26 cellular contexts compared by ENCODE assay signal in the genomic region with DNA sequence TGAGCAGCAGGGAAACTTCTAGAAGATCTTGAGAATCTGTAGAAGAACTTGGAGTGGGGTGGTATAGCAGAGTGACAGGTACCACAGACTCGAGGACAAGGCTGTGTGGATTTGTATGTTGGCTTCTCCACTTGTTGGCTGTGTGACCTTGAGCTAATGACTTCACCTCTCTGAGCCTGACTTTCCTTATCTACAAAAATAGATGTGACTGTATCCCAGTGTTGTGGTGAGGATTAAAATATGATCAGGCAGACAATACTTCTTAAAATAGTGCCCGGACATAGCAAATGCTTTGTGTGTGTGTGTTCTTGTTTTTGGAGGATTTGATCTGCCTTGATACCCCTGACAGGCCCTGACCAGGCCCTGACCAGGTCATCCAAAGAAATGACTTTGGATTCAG. TPM values are rescaled to one million over a fixed set of nuclear protein-coding genes. Genes with fewer than 3 reads are reported as not detected.
DNase-seq lines count a peak whose midpoint lies in the region; ATAC-seq, FAIRE-seq and TF ChIP-seq lines count a peak whose summit lies in the region.
"Had no signal": no experiment of that assay in that cellular context is flagged by ENCODE, and none has a peak within 500 bp of the region (broad histone marks: within the 10 kb centered on the region; RNA-seq: fewer than 3 reads in every experiment).

No MANE protein-coding gene starts in this region.

- intact Hi-C loops in left ventricle myocardium superior (cut with micrococcal nuclease) = no loop called here
- intact Hi-C loops in left ventricle myocardium inferior (cut with micrococcal nuclease) = no loop called here
- intact Hi-C loops in psoas muscle (cut with DNase I) = no loop called here

- H3K4me1 ChIP-seq in left ventricle myocardium inferior = no peaks in the 10 kb centered on the region
- no peaks in the 10 kb centered on the region for H3K4me1 ChIP-seq in psoas muscle
- H3K4me1 ChIP-seq: A549 had no signal

- TF ChIP-seq CTCF in left ventricle myocardium inferior (IDR thresholded peaks at IDR 0.05; ENCODE audit: borderline replicate concordance) = no peak
- TF ChIP-seq CTCF in psoas muscle (IDR thresholded peaks at IDR 0.05) = no peak

- no peak overlapping the region for H3K27ac ChIP-seq in left ventricle myocardium inferior (replicated peaks)
- H3K27ac ChIP-seq in psoas muscle = peak overlapping the region; percentile 34
- H3K27ac ChIP-seq: 22Rv1; A549; BLaER1 treated with 17β-estradiol and CSF1 and Interleukin-3, amounts not matched to agents 10 nM and 100 nM had no signal

- H3K9me3 ChIP-seq in left ventricle myocardium inferior (replicated peaks) (no peaks in the 10 kb centered on the region), psoas muscle (no peaks in the 10 kb centered on the region)
- H3K9me3 ChIP-seq: A549; BE2C; BLaER1 treated with 17β-estradiol and CSF1 and Interleukin-3, amounts not matched to agents 10 nM and 100 nM; HAP-1 had no signal

- 51 to 66% (median 55%) methylated on average over 2 of the region's 2 CpGs for WGBS in psoas muscle, 3 donors

- H3K27me3 ChIP-seq in left ventricle myocardium inferior (ENCODE audit: low read depth) (peaks cover 10% of the 10 kb centered on the region), psoas muscle (ENCODE audit: insufficient read depth in 3 of 3, low read length in 2 of 3) (no peaks in the 10 kb centered on the region)
- H3K27me3 ChIP-seq: BE2C; BLaER1 treated with 17β-estradiol and CSF1 and Interleukin-3, amounts not matched to agents 10 nM and 100 nM had no signal

- peak; percentile 88 for FAIRE-seq in urothelium cell line (lab: Jason Lieb, UNC)
- FAIRE-seq: A549, D721Med, GM12878, GM19239, H54 had no signal

- H3K36me3 ChIP-seq in left ventricle myocardium inferior (peaks cover 65% of the 10 kb centered on the region), psoas muscle (ENCODE audit: insufficient read depth in 1 of 2, low read depth in 1 of 2) (peaks cover 0 to 100% of the 10 kb centered on the region in 2 donors)
- H3K36me3 ChIP-seq: BE2C; BLaER1 treated with 17β-estradiol and CSF1 and Interleukin-3, amounts not matched to agents 10 nM and 100 nM; HAP-1 had no signal

- H3K4me3 ChIP-seq in left ventricle myocardium inferior (no peak overlapping the region), psoas muscle (no peak overlapping the region)
- H3K4me3 ChIP-seq: A549; BLaER1 treated with 17β-estradiol and CSF1 and Interleukin-3, amounts not matched to agents 10 nM and 100 nM; GM12878; HAP-1 had no signal

- DNase-seq in left ventricle myocardium superior (no peak), left ventricle myocardium inferior (no peak), psoas muscle (no peak), urothelium cell line (ENCODE audit: low spot score) (no peak), HUDEP-2 (lab: John Stamatoyannopoulos, UW; ENCODE audit: unreplicated experiment in 76 of 76) (no peak)
- DNase-seq: ACHN; AML-193; BE2C; CD4-positive, alpha-beta T cell; CD8-positive, alpha-beta memory T cell; DMS 273 treated with DMSO at 0.1 percent for 48 hours; DMS79; EL; GDM1; GOT3; HFFc6 had no signal

- peak; percentile 3 for ATAC-seq in left ventricle myocardium superior
- peak; percentile 45 to 68 (median 52) for ATAC-seq in psoas muscle
- no peak for ATAC-seq in GM19452 (IDR thresholded peaks at IDR 0.05; ENCODE audit: unreplicated experiment)
- ATAC-seq: A549, GM12878 had no signal

RNA-seq across cellular contexts. Expression of a gene that starts 40.8 kb away (rescaled TPM):
- total RNA-seq in left ventricle myocardium superior (138 TPM), left ventricle myocardium inferior (163 TPM), psoas muscle (100 to 1,000 TPM; 273 to 434 (median 349) TPM)
- polyA plus RNA-seq in psoas muscle = 100 to 1,000 TPM in 2 of 3 donors, 10 to 100 TPM in 1; 79.3 to 224 (median 109) TPM
- polyA plus RNA-seq: CD14-positive monocyte had no signal
